In the genomic region with DNA sequence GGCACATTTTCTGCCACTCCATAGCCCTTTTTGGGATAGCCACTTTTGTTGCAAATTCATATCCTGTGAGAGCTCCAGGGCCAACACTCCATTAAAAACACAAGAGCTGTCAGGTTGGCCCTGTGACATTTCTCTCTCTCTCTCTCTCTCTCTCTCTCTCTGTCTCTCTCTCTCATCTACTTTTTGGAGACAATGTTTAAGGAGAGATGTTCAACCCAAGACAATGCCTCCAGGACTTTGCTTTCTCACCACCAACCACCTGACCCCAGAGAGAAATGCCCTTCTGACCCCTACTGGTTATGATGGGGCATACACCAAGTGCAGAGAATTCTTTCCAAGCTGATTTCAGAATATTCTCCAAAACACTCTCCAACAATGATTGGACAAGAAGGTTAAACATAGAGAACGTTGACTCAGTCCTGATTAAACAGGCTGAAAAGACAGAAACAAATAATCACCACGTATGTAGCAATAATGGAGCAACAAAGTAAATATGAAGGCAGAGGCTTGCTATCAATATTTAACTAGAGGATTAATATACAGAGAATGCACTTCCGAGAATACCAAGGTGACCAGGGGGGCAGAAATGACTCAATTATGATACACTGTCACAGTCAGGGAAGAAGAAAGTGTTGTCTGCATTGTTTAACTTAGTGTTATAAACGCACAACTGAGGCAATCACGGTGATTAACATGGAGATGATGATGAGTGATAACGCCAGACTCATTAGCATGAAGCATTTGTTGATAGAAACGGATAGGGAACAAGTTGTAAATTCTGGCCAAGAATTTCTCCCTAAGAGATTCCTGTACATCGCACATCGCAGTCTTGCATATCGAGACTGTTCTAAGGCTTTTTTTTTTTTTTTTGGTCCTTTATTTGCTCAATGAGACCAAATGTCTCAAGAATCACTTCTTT, we compare ENCODE assay signal across 8 cellular contexts.
A peak's percentile ranks its signal among the peaks of the same experiment; 100 is the strongest.
DNase-seq lines count a peak whose midpoint lies in the region; ATAC-seq and TF ChIP-seq lines count a peak whose summit lies in the region.

No MANE protein-coding gene starts in this region.

- H3K36me3 Mint-ChIP-seq in natural killer cell, result no peaks in the 10 kb centered on the region

- no peak overlapping the region for H3K27ac ChIP-seq in RWPE1

- peak overlapping the region; percentile 2 to 19 for H3K27ac Mint-ChIP-seq in natural killer cell

- no peak overlapping the region for H3K4me3 Mint-ChIP-seq in natural killer cell

- intact Hi-C loops in natural killer cell (cut with micrococcal nuclease), result loop anchor here (1.0 to 10.0 kb wide), 4 partner anchors 109 to 501 kb away; no protein-coding TSS in a partner anchor

- DNase-seq in DMS153 treated with DMSO at 0.1 percent for 48 hours (lab: John Stamatoyannopoulos, UW; ENCODE audit: unreplicated experiment) (peak; percentile 1), RWPE1 (ENCODE audit: low spot score) (peak; percentile 55), dermis blood vessel endothelial cell (peak; percentile 64), natural killer cell (no peak), COR-L47 (lab: John Stamatoyannopoulos, UW) (no peak), NCI-H510A (lab: John Stamatoyannopoulos, UW) (no peak)

- POLR2A ChIA-PET in RWPE1 (lab: Yijun Ruan, JAX; ENCODE audit: low non-redundant PET), result no interaction called here

- CTCF ChIA-PET in RWPE1 (lab: Yijun Ruan, JAX), result interaction anchor here (0.5 to 1.7 kb wide), 7 partner anchors 21 to 1992 kb away, joined by 3 to 6 read pairs (median 3); no protein-coding TSS in a partner anchor

- ATAC-seq in GM18909 (IDR thresholded peaks at IDR 0.05; ENCODE audit: poor library complexity, unreplicated experiment) (peak; percentile 89), HG03196 (IDR thresholded peaks at IDR 0.05; ENCODE audit: unreplicated experiment) (peak; percentile 73), natural killer cell (peak; percentile 67 to 98 (median 94))

- H3K27me3 Mint-ChIP-seq in natural killer cell (ENCODE audit: low read depth in 2 of 2), result peaks cover 0 to 2% of the 10 kb centered on the region in 2 donors

- TF ChIP-seq CTCF in RWPE1 (conservative IDR thresholded peaks at IDR 0.05; ENCODE audit: low read depth) (no peak; the same call in 1 of the 2 replicates), natural killer cell (IDR thresholded peaks at IDR 0.05) (peak; percentile 75)

- H3K9me3 Mint-ChIP-seq in natural killer cell, result no peaks in the 10 kb centered on the region

- H3K4me1 Mint-ChIP-seq in natural killer cell, result peaks cover 18 to 33% of the 10 kb centered on the region in 2 donors

Comparison
In these comparisons a context has a peak if more than half of its experiments do, and no peak if none do; other contexts are left out.
1. DNase-seq: peak in DMS153 treated with DMSO at 0.1 percent for 48 hours (single experiment), RWPE1 (single experiment) and dermis blood vessel endothelial cell (single experiment); none in natural killer cell (single experiment), COR-L47 (single experiment) and NCI-H510A (single experiment).
2. Peak in every context shown above with its lines, with median percentiles within 50 percentile points of each other: ATAC-seq.